8 cellular contexts compared by ENCODE assay signal in the genomic region with DNA sequence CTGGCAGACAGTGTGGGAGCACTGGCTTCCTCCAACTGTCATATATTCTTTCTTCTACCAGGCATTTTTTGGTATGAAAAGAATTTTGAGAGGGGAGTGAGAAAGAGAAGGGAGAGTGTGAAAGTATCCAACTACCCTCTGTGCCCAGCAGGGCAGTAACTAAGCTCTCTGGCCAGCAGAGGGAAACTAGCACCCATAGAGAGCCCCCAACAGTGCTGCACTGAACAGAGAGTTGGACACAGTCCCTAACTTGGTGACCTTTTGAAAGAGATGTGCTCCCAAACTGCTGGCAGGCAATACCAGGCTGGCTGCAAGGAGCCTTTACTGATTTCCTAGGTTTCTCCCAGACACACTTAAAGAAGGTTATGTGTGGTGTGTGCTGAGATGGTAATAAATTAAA.
DNase-seq lines count a peak whose midpoint lies in the region; ATAC-seq and TF ChIP-seq lines count a peak whose summit lies in the region.

No MANE protein-coding gene starts in this region.

- TF ChIP-seq CTCF in AG04450 (IDR thresholded peaks at IDR 0.05; ENCODE audit: low read depth, low read length) (peak; percentile 44; the same call in 1 of the 2 replicates), dorsolateral prefrontal cortex (IDR thresholded peaks at IDR 0.05 in 54 of 56, conservative IDR thresholded peaks at IDR 0.05 in 2 of 56; ENCODE audit: low read depth in 1 of 56, partially characterized antibody in 56 of 56) (peak in 50 of 56 donors; percentile 8 to 62 (median 38))
- no peak for TF ChIP-seq CTCF in activated CD8-positive, alpha-beta T cell treated with anti-CD3 and anti-CD28 coated beads for 36 hours (IDR thresholded peaks at IDR 0.05)

- no peak for ATAC-seq in GM18505 (IDR thresholded peaks at IDR 0.05; ENCODE audit: unreplicated experiment)
- no peak for ATAC-seq in esophagus mucosa
- no peak for ATAC-seq in activated CD8-positive, alpha-beta T cell treated with anti-CD3 and anti-CD28 coated beads for 36 hours

- no peak overlapping the region for H3K4me2 ChIP-seq in mesenchymal stem cell (ENCODE audit: low read length, poor library complexity, severe bottlenecking)

- no peak overlapping the region for H3K4me3 Mint-ChIP-seq in activated CD8-positive, alpha-beta T cell treated with anti-CD3 and anti-CD28 coated beads for 36 hours

- H3K9me3 Mint-ChIP-seq in activated CD8-positive, alpha-beta T cell treated with anti-CD3 and anti-CD28 coated beads for 36 hours, result no peaks in the 10 kb centered on the region

- H3K4me1 ChIP-seq in mesenchymal stem cell (ENCODE audit: control insufficient read depth, insufficient read depth, low read depth, low read length), result no peaks in the 10 kb centered on the region

- no peak for DNase-seq in AG04450 (ENCODE audit: low read depth, low spot score)
- peak; percentile 14 for DNase-seq in HuH-7 (ENCODE audit: low spot score)
- DNase-seq in dorsolateral prefrontal cortex, result peak in 1 of 10 donors; percentile 17
- DNase-seq in mesenchymal stem cell, result peak; percentile 18
- DNase-seq in activated CD8-positive, alpha-beta memory T cell treated with anti-CD3 and anti-CD28 coated beads, Interleukin-2, amount 50 U/mL, for 4 hours, result no peak
- no peak for DNase-seq in activated CD8-positive, alpha-beta T cell treated with anti-CD3 and anti-CD28 coated beads for 36 hours

- POLR2A ChIA-PET in AG04450 (lab: Yijun Ruan, JAX), result no interaction called here
- POLR2A ChIA-PET in activated CD8-positive, alpha-beta T cell treated with anti-CD3 and anti-CD28 coated beads for 36 hours (lab: Charles Lee), result no interaction called here

- H2BK5ac ChIP-seq in mesenchymal stem cell (ENCODE audit: low read depth, low read length, poor library complexity, severe bottlenecking), result no peak overlapping the region

- H3K9me3 ChIP-seq in AG04450 (ENCODE audit: control insufficient read depth, insufficient read depth, low read length) (no peaks in the 10 kb centered on the region), mesenchymal stem cell (ENCODE audit: control insufficient read depth, low read length) (no peaks in the 10 kb centered on the region)

- no peak overlapping the region for H2BK15ac ChIP-seq in mesenchymal stem cell (ENCODE audit: low read depth, poor library complexity, severe bottlenecking)

- no peak overlapping the region for H2BK12ac ChIP-seq in mesenchymal stem cell (ENCODE audit: low read length in 2 of 2)

- H2AFZ ChIP-seq in mesenchymal stem cell (ENCODE audit: low read depth, low read length), result no peak overlapping the region

- no peak overlapping the region for H3K23ac ChIP-seq in mesenchymal stem cell (ENCODE audit: low read length in 2 of 2)

- CTCF ChIA-PET in AG04450 (lab: Charles Lee), result interaction anchor here (0.7 kb wide), 1 partner anchor 365 kb away, joined by 3 read pairs; no protein-coding TSS in a partner anchor
- CTCF ChIA-PET in activated CD8-positive, alpha-beta T cell treated with anti-CD3 and anti-CD28 coated beads for 36 hours (lab: Charles Lee), result no interaction called here

- H3K9ac ChIP-seq in mesenchymal stem cell (ENCODE audit: low read length), result no peak overlapping the region

- H4K8ac ChIP-seq in mesenchymal stem cell (ENCODE audit: low read length), result no peak overlapping the region

- H3K79me1 ChIP-seq in mesenchymal stem cell (replicated peaks; ENCODE audit: low read length, poor library complexity, severe bottlenecking), result no peaks in the 10 kb centered on the region

- no peak overlapping the region for H3K14ac ChIP-seq in mesenchymal stem cell (ENCODE audit: low read length in 2 of 2)

- no peak overlapping the region for H4K91ac ChIP-seq in mesenchymal stem cell (ENCODE audit: low read length)

- no peaks in the 10 kb centered on the region for H3K27me3 ChIP-seq in AG04450 (ENCODE audit: control insufficient read depth, insufficient read depth, low read length)
- H3K27me3 ChIP-seq in dorsolateral prefrontal cortex, result no peaks in the 10 kb centered on the region
- no peaks in the 10 kb centered on the region for H3K27me3 ChIP-seq in mesenchymal stem cell (ENCODE audit: control insufficient read depth in 1 of 2, insufficient read depth in 1 of 2, low read length in 2 of 2)

- no peak for TF ChIP-seq POLR2A in GM18505 (IDR thresholded peaks at IDR 0.05; ENCODE audit: borderline replicate concordance, extremely low read depth, insufficient read depth, insufficient read length)

- no peak overlapping the region for H3K4me3 ChIP-seq in AG04450 (ENCODE audit: low read depth, low read length)
- H3K4me3 ChIP-seq in dorsolateral prefrontal cortex, result no peak overlapping the region
- no peak overlapping the region for H3K4me3 ChIP-seq in mesenchymal stem cell (ENCODE audit: insufficient read depth in 1 of 2, low read depth in 1 of 2, low read length in 2 of 2)

- H3K36me3 Mint-ChIP-seq in activated CD8-positive, alpha-beta T cell treated with anti-CD3 and anti-CD28 coated beads for 36 hours (ENCODE audit: low read depth), result no peaks in the 10 kb centered on the region

- no peak overlapping the region for H2BK120ac ChIP-seq in mesenchymal stem cell (ENCODE audit: low read depth, low read length)

- no peaks in the 10 kb centered on the region for H3K27me3 Mint-ChIP-seq in activated CD8-positive, alpha-beta T cell treated with anti-CD3 and anti-CD28 coated beads for 36 hours

- H3K36me3 ChIP-seq in mesenchymal stem cell (ENCODE audit: control insufficient read depth in 1 of 2, insufficient read depth in 2 of 2, low read depth in 1 of 2, low read length in 2 of 2), result no peaks in the 10 kb centered on the region

- no peak overlapping the region for H3K18ac ChIP-seq in mesenchymal stem cell (ENCODE audit: low read depth in 1 of 2, low read length in 2 of 2)

- intact Hi-C loops in dorsolateral prefrontal cortex (cut with DNase I), result no loop called here
- intact Hi-C loops in activated CD8-positive, alpha-beta T cell treated with anti-CD3 and anti-CD28 coated beads for 36 hours (cut with micrococcal nuclease), result no loop called here

- no peak overlapping the region for H3K4ac ChIP-seq in mesenchymal stem cell (ENCODE audit: low read depth in 1 of 2, low read length in 2 of 2)

- H3K27ac ChIP-seq in AG04450 (ENCODE audit: low read depth, low read length), result no peak overlapping the region
- H3K27ac ChIP-seq in dorsolateral prefrontal cortex, result no peak overlapping the region
- H3K27ac ChIP-seq in mesenchymal stem cell (ENCODE audit: low read length, poor library complexity, severe bottlenecking), result no peak overlapping the region

- no peak overlapping the region for H3K27ac Mint-ChIP-seq in activated CD8-positive, alpha-beta T cell treated with anti-CD3 and anti-CD28 coated beads for 36 hours

- no peak overlapping the region for H2AK5ac ChIP-seq in mesenchymal stem cell (ENCODE audit: low read length, severe bottlenecking)

- H3K4me1 Mint-ChIP-seq in activated CD8-positive, alpha-beta T cell treated with anti-CD3 and anti-CD28 coated beads for 36 hours (ENCODE audit: low read depth), result no peaks in the 10 kb centered on the region

Comparison
In these comparisons a context has a peak if more than half of its experiments do, and no peak if none do; other contexts are left out.
1. DNase-seq: peak in HuH-7 (single experiment) and mesenchymal stem cell (single experiment); none in AG04450 (single experiment), activated CD8-positive, alpha-beta memory T cell treated with anti-CD3 and anti-CD28 coated beads, Interleukin-2, amount 50 U/mL, for 4 hours (single experiment) and activated CD8-positive, alpha-beta T cell treated with anti-CD3 and anti-CD28 coated beads for 36 hours (single experiment).